In genomic region chr13:110065780-110066179, GRCh38 we compare ENCODE assay signal across 29 cellular contexts.
"Had no signal": no experiment of that assay in that cellular context is flagged by ENCODE, and none has a peak within 500 bp of the region (broad histone marks: within the 10 kb centered on the region; RNA-seq: fewer than 3 reads in every experiment).

No MANE protein-coding gene starts in this region.

- H3K27ac Mint-ChIP-seq: dendritic cell treated with granulocyte-macrophage colony-stimulating factor and Interleukin-4, amounts not matched to agents 40 ng/mL and 50 ng/mL, for 4 days; effector memory CD8-positive, alpha-beta T cell; endodermal cell had no signal

- H3K4me1 ChIP-seq: colonic mucosa, esophagus squamous epithelium, gastroesophageal sphincter had no signal

- H3K4me3 Mint-ChIP-seq: dendritic cell treated with granulocyte-macrophage colony-stimulating factor and Interleukin-4, amounts not matched to agents 40 ng/mL and 50 ng/mL, for 4 days; effector memory CD8-positive, alpha-beta T cell; endodermal cell had no signal

- H3K9me3 ChIP-seq: colonic mucosa, esophagus muscularis mucosa, esophagus squamous epithelium, gastrocnemius medialis, gastroesophageal sphincter, heart left ventricle had no signal

- H3K27ac ChIP-seq: colonic mucosa, coronary artery, dorsolateral prefrontal cortex, epithelial cell of prostate, esophagus muscularis mucosa, esophagus squamous epithelium, foreskin keratinocyte, gastrocnemius medialis, gastroesophageal sphincter, heart left ventricle, heart right ventricle had no signal

- ATAC-seq: effector memory CD8-positive, alpha-beta T cell; esophagus mucosa; foreskin keratinocyte; gastrocnemius medialis; gastroesophageal sphincter; heart left ventricle; heart right ventricle had no signal

- H3K4me3 ChIP-seq: colonic mucosa, coronary artery, dorsolateral prefrontal cortex, esophagus muscularis mucosa, esophagus squamous epithelium, gastrocnemius medialis, gastroesophageal sphincter, heart left ventricle, heart right ventricle had no signal

- H3K27me3 ChIP-seq: colonic mucosa, dorsolateral prefrontal cortex, esophagus muscularis mucosa, esophagus squamous epithelium, foreskin keratinocyte, gastrocnemius medialis, gastroesophageal sphincter, heart left ventricle, heart right ventricle had no signal

- FAIRE-seq: colon, endometrium, endothelial cell of umbilical vein, frontal cortex had no signal

- H3K36me3 ChIP-seq: colonic mucosa, esophagus muscularis mucosa, esophagus squamous epithelium, gastrocnemius medialis, gastroesophageal sphincter, heart left ventricle, heart right ventricle had no signal

- DNase-seq: colonic mucosa; cortex of kidney; dermis blood vessel endothelial cell; dorsolateral prefrontal cortex; effector CD4-positive, alpha-beta T cell; effector CD8-positive, alpha-beta T cell; effector memory CD4-positive, alpha-beta T cell; effector memory CD8-positive, alpha-beta T cell; endodermal cell; erythroblast; esophagus squamous epithelium; foreskin fibroblast; foreskin keratinocyte; foreskin melanocyte; gastrocnemius medialis; glutamatergic neuron; head of caudate nucleus; heart left ventricle; heart right ventricle had no signal

- H3K9me3 Mint-ChIP-seq: dendritic cell treated with granulocyte-macrophage colony-stimulating factor and Interleukin-4, amounts not matched to agents 40 ng/mL and 50 ng/mL, for 4 days; effector memory CD8-positive, alpha-beta T cell; endodermal cell had no signal

- H3K27me3 Mint-ChIP-seq: dendritic cell treated with granulocyte-macrophage colony-stimulating factor and Interleukin-4, amounts not matched to agents 40 ng/mL and 50 ng/mL, for 4 days; effector memory CD8-positive, alpha-beta T cell had no signal
